Comparison of ENCODE assay signal across 10 cellular contexts in the genomic region with DNA sequence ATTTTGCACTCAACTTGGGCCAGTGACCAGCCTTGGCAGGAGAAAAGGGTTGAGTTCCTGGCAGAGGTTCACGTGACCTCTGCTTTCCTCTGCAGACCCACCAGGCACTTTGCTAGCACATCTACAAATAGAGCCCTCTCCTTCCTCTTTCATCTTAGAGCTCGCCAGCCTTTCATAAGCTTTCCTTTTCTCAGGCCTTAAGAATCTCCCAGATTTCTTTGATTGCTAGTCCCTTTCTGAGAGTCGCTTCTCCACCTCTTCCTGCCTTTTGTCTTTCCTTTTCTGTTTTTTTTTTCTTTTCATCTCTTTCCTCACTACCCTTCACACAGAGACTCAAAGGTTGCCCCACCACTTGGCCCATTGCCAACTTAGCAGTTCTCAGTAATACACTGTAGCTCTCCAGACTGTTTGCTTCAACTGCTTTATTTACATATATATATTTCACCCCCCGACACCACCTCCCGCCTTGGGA.
DNase-seq lines count a peak whose midpoint lies in the region; ATAC-seq and TF ChIP-seq lines count a peak whose summit lies in the region.
"Had no signal": no experiment of that assay in that cellular context is flagged by ENCODE, and none has a peak within 500 bp of the region (broad histone marks: within the 10 kb centered on the region; RNA-seq: fewer than 3 reads in every experiment).

No MANE protein-coding gene starts in this region.

- intact Hi-C loops in activated CD4-positive, alpha-beta memory T cell treated with anti-CD3 and anti-CD28 coated beads for 36 hours (cut with micrococcal nuclease): no loop called here
- intact Hi-C loops in CD4-positive, alpha-beta memory T cell (cut with micrococcal nuclease): no loop called here

- no peaks in the 10 kb centered on the region for H3K4me1 Mint-ChIP-seq in activated CD4-positive, alpha-beta memory T cell treated with anti-CD3 and anti-CD28 coated beads for 36 hours (ENCODE audit: low read depth)
- H3K4me1 Mint-ChIP-seq in CD4-positive, alpha-beta memory T cell: no peaks in the 10 kb centered on the region

- no peaks in the 10 kb centered on the region for H3K9me3 Mint-ChIP-seq in activated CD4-positive, alpha-beta memory T cell treated with anti-CD3 and anti-CD28 coated beads for 36 hours
- H3K9me3 Mint-ChIP-seq in CD4-positive, alpha-beta memory T cell: peaks cover 0 to 20% (median 5%) of the 10 kb centered on the region in 8 donors

- no peaks in the 10 kb centered on the region for H3K27me3 Mint-ChIP-seq in activated CD4-positive, alpha-beta memory T cell treated with anti-CD3 and anti-CD28 coated beads for 36 hours
- no peaks in the 10 kb centered on the region for H3K27me3 Mint-ChIP-seq in CD4-positive, alpha-beta memory T cell

- no peak for TF ChIP-seq CTCF in epithelial cell of esophagus (IDR thresholded peaks at IDR 0.05; ENCODE audit: insufficient read depth, low read depth, low read length, missing control alignments)

- no peak overlapping the region for H3K27ac ChIP-seq in CD4-positive, alpha-beta memory T cell (ENCODE audit: low read depth, low read length)
- H3K27ac ChIP-seq: VCaP had no signal

- H3K4me3 Mint-ChIP-seq in activated CD4-positive, alpha-beta memory T cell treated with anti-CD3 and anti-CD28 coated beads for 36 hours: no peak overlapping the region
- no peak overlapping the region for H3K4me3 Mint-ChIP-seq in CD4-positive, alpha-beta memory T cell

- no peaks in the 10 kb centered on the region for H3K4me1 ChIP-seq in CD4-positive, alpha-beta memory T cell (ENCODE audit: insufficient read depth, low read length)

- H3K27me3 ChIP-seq in CD4-positive, alpha-beta memory T cell (ENCODE audit: insufficient read depth, low read length): no peaks in the 10 kb centered on the region

- H3K9me3 ChIP-seq in CD4-positive, alpha-beta memory T cell (ENCODE audit: control insufficient read depth in 1 of 2, low read length in 2 of 2): no peaks in the 10 kb centered on the region

- ATAC-seq in HG02981 (IDR thresholded peaks at IDR 0.05; ENCODE audit: unreplicated experiment): no peak

- DNase-seq in HEK293T (ENCODE audit: extremely low spot score) (peak; percentile 26), NCI-H69 (lab: John Stamatoyannopoulos, UW) (peak; percentile 83), epithelial cell of esophagus (ENCODE audit: low read depth) (peak; percentile 37), pons (ENCODE audit: low spot score) (peak; percentile 50), NCI-H2081 treated with DMSO at 0.1 percent for 48 hours (lab: John Stamatoyannopoulos, UW) (no peak)
- DNase-seq in activated CD4-positive, alpha-beta memory T cell treated with anti-CD3 and anti-CD28 coated beads for 36 hours: no peak
- no peak for DNase-seq in CD4-positive, alpha-beta memory T cell
- DNase-seq: H7 had no signal

- no peaks in the 10 kb centered on the region for H3K36me3 Mint-ChIP-seq in activated CD4-positive, alpha-beta memory T cell treated with anti-CD3 and anti-CD28 coated beads for 36 hours
- no peaks in the 10 kb centered on the region for H3K36me3 Mint-ChIP-seq in CD4-positive, alpha-beta memory T cell

- H3K27ac Mint-ChIP-seq in activated CD4-positive, alpha-beta memory T cell treated with anti-CD3 and anti-CD28 coated beads for 36 hours: no peak overlapping the region
- H3K27ac Mint-ChIP-seq in CD4-positive, alpha-beta memory T cell: peak overlapping the region in 1 of 7 donors; percentile 29

- H3K36me3 ChIP-seq in CD4-positive, alpha-beta memory T cell (ENCODE audit: insufficient read depth, low read length): no peaks in the 10 kb centered on the region

- POLR2A ChIA-PET in HEK293T (lab: Yijun Ruan, JAX): no interaction called here
- POLR2A ChIA-PET in activated CD4-positive, alpha-beta memory T cell treated with anti-CD3 and anti-CD28 coated beads for 36 hours (lab: Charles Lee): no interaction called here
- POLR2A ChIA-PET in CD4-positive, alpha-beta memory T cell (lab: Charles Lee; ENCODE audit: partially characterized antibody): no interaction called here

- no peak overlapping the region for H3K4me3 ChIP-seq in epithelial cell of esophagus (ENCODE audit: low read length)
- H3K4me3 ChIP-seq in CD4-positive, alpha-beta memory T cell (ENCODE audit: low read length in 2 of 2): no peak overlapping the region

- CTCF ChIA-PET in HEK293T (lab: Yijun Ruan, JAX): no interaction called here
- CTCF ChIA-PET in activated CD4-positive, alpha-beta memory T cell treated with anti-CD3 and anti-CD28 coated beads for 36 hours (lab: Charles Lee): no interaction called here
- CTCF ChIA-PET in CD4-positive, alpha-beta memory T cell (lab: Charles Lee; ENCODE audit: partially characterized antibody): no interaction called here

TF ChIP-seq in HEK293T, 16 proteins besides CTCF, POLR2A, EP300 and RAD21:
- TF ChIP-seq ARNT (IDR thresholded peaks at IDR 0.05) (no peak), ZNF384 (IDR thresholded peaks at IDR 0.05) (no peak), BHLHE40 (IDR thresholded peaks at IDR 0.05; ENCODE audit: borderline replicate concordance) (no peak), NFRKB (IDR thresholded peaks at IDR 0.05) (no peak), FOXK2 (IDR thresholded peaks at IDR 0.05) (no peak)

Comparison
In these comparisons a context has a peak if more than half of its experiments do, and no peak if none do; other contexts are left out.
1. DNase-seq: peak in HEK293T (single experiment), NCI-H69 (single experiment), epithelial cell of esophagus (single experiment) and pons (single experiment); none in activated CD4-positive, alpha-beta memory T cell treated with anti-CD3 and anti-CD28 coated beads for 36 hours (single experiment), CD4-positive, alpha-beta memory T cell (0 of 5) and NCI-H2081 treated with DMSO at 0.1 percent for 48 hours (single experiment).